Comparison of ENCODE assay signal across 8 cellular contexts in genomic region chr12:48105321-48105866, GRCh38. TPM values are rescaled to one million over a fixed set of nuclear protein-coding genes. Genes with fewer than 3 reads are reported as not detected.
A peak's percentile ranks its signal among the peaks of the same experiment; 100 is the strongest.
DNase-seq lines count a peak whose midpoint lies in the region; ATAC-seq and TF ChIP-seq lines count a peak whose summit lies in the region.

No MANE protein-coding gene starts in this region.

- H3K36me3 ChIP-seq in iPS-18a (ENCODE audit: control insufficient read depth, low read depth, low read length), result no peaks in the 10 kb centered on the region

- peak overlapping the region; percentile 94 for H3K27ac ChIP-seq in 22Rv1
- peak overlapping the region; percentile 85 for H3K27ac ChIP-seq in iPS-18a (ENCODE audit: low read length)

- TF ChIP-seq CTCF in 22Rv1 (IDR thresholded peaks at IDR 0.05), result no peak

- H3K27ac Mint-ChIP-seq in activated naive CD8-positive, alpha-beta T cell treated with anti-CD3 and anti-CD28 coated beads, Interleukin-2, amount 10 ng/mL, durations not matched to agents 7 days and 5 days, result peak overlapping the region; percentile 86

- H3K9ac ChIP-seq in iPS-18a (ENCODE audit: low read length), result peak overlapping the region; percentile 87

- ATAC-seq in GM18873 (IDR thresholded peaks at IDR 0.05; ENCODE audit: low FRiP score, unreplicated experiment), result peak; percentile 35
- peak; percentile 32 for ATAC-seq in HG03135 (IDR thresholded peaks at IDR 0.05; ENCODE audit: unreplicated experiment)
- peak; percentile 28 for ATAC-seq in activated naive CD8-positive, alpha-beta T cell treated with anti-CD3 and anti-CD28 coated beads, Interleukin-2, amount 10 ng/mL, durations not matched to agents 7 days and 5 days (ENCODE audit: low read depth)

- DNase-seq in SHP77 treated with DMSO at 0.1 percent for 48 hours (lab: John Stamatoyannopoulos, UW) (peak; percentile 13), D341Med (ENCODE audit: low spot score) (no peak)
- DNase-seq in activated naive CD8-positive, alpha-beta T cell treated with anti-CD3 and anti-CD28 coated beads, Interleukin-2, amount 10 ng/mL, durations not matched to agents 7 days and 5 days, result no peak
- peak; percentile 53 to 55 for DNase-seq in stimulated activated CD4-positive, alpha-beta T cell treated with anti-CD3 and anti-CD28 coated beads, Interleukin-2, amount 100 ng/mL, for 24 hours

- no peaks in the 10 kb centered on the region for H3K9me3 Mint-ChIP-seq in activated naive CD8-positive, alpha-beta T cell treated with anti-CD3 and anti-CD28 coated beads, Interleukin-2, amount 10 ng/mL, durations not matched to agents 7 days and 5 days

- H3K4me3 Mint-ChIP-seq in activated naive CD8-positive, alpha-beta T cell treated with anti-CD3 and anti-CD28 coated beads, Interleukin-2, amount 10 ng/mL, durations not matched to agents 7 days and 5 days, result peak overlapping the region; percentile 97

- H3K4me1 ChIP-seq in iPS-18a (ENCODE audit: control insufficient read depth, low read depth, low read length), result peaks cover 15% of the 10 kb centered on the region

- H3K27me3 Mint-ChIP-seq in activated naive CD8-positive, alpha-beta T cell treated with anti-CD3 and anti-CD28 coated beads, Interleukin-2, amount 10 ng/mL, durations not matched to agents 7 days and 5 days, result no peaks in the 10 kb centered on the region

- H3K36me3 Mint-ChIP-seq in activated naive CD8-positive, alpha-beta T cell treated with anti-CD3 and anti-CD28 coated beads, Interleukin-2, amount 10 ng/mL, durations not matched to agents 7 days and 5 days, result peaks cover 3% of the 10 kb centered on the region

- POLR2A ChIA-PET in activated naive CD8-positive, alpha-beta T cell treated with anti-CD3 and anti-CD28 coated beads, Interleukin-2, amount 10 ng/mL, durations not matched to agents 7 days and 5 days (lab: Charles Lee), result interaction anchor here (0.7 to 4.3 kb wide), 11 partner anchors 12 to 399 kb away, joined by 3 to 41 read pairs (median 4); partner anchors contain the start of genes ASB8, PFKM and RPAP3

- peaks cover 1% of the 10 kb centered on the region for H3K27me3 ChIP-seq in iPS-18a (ENCODE audit: control insufficient read depth, insufficient read depth, low read length)

- no peaks in the 10 kb centered on the region for H3K9me3 ChIP-seq in iPS-18a (ENCODE audit: control insufficient read depth, low read depth, low read length)

- H3K4me1 Mint-ChIP-seq in activated naive CD8-positive, alpha-beta T cell treated with anti-CD3 and anti-CD28 coated beads, Interleukin-2, amount 10 ng/mL, durations not matched to agents 7 days and 5 days, result peaks cover 43% of the 10 kb centered on the region

- H3K4me3 ChIP-seq in iPS-18a (ENCODE audit: low read length), result peak overlapping the region; percentile 99

RNA-seq across cellular contexts. Expression of gene SENP1, which starts 0.5 kb away (rescaled TPM):
- total RNA-seq in activated naive CD8-positive, alpha-beta T cell treated with anti-CD3 and anti-CD28 coated beads, Interleukin-2, amount 10 ng/mL, durations not matched to agents 7 days and 5 days, result 10 to 100 TPM; 36.2 to 43.4 TPM

RNA-seq across cellular contexts. Expression of gene PFKM, which starts 13.8 kb away (rescaled TPM):
- total RNA-seq in activated naive CD8-positive, alpha-beta T cell treated with anti-CD3 and anti-CD28 coated beads, Interleukin-2, amount 10 ng/mL, durations not matched to agents 7 days and 5 days, result 10 to 100 TPM; 23.9 to 26.2 TPM

RNA-seq across cellular contexts. Expression of gene ASB8, which starts 51.9 kb away (rescaled TPM):
- 10 to 100 TPM; 47.6 to 53.9 TPM for total RNA-seq in activated naive CD8-positive, alpha-beta T cell treated with anti-CD3 and anti-CD28 coated beads, Interleukin-2, amount 10 ng/mL, durations not matched to agents 7 days and 5 days

Comparison
In these comparisons a context has a peak if more than half of its experiments do, and no peak if none do; other contexts are left out.
1. DNase-seq: peak in SHP77 treated with DMSO at 0.1 percent for 48 hours (single experiment) and stimulated activated CD4-positive, alpha-beta T cell treated with anti-CD3 and anti-CD28 coated beads, Interleukin-2, amount 100 ng/mL, for 24 hours (2 of 2); none in activated naive CD8-positive, alpha-beta T cell treated with anti-CD3 and anti-CD28 coated beads, Interleukin-2, amount 10 ng/mL, durations not matched to agents 7 days and 5 days (single experiment) and D341Med (single experiment).
2. Peak in every context shown above with its lines, with median percentiles within 50 percentile points of each other: ATAC-seq.